In genomic region chr7:20737840-20738448, GRCh38 we compare ENCODE assay signal across 14 cellular contexts. TPM values are rescaled to one million over a fixed set of nuclear protein-coding genes. Genes with fewer than 3 reads are reported as not detected.
DNase-seq lines count a peak whose midpoint lies in the region; ATAC-seq and TF ChIP-seq lines count a peak whose summit lies in the region.
"Had no signal": no experiment of that assay in that cellular context is flagged by ENCODE, and none has a peak within 500 bp of the region (broad histone marks: within the 10 kb centered on the region; RNA-seq: fewer than 3 reads in every experiment).

No MANE protein-coding gene starts in this region.

- no peak overlapping the region for H2AFZ ChIP-seq in H9 (ENCODE audit: low read length)

- no peaks in the 10 kb centered on the region for H3K36me3 Mint-ChIP-seq in WTC11
- no peaks in the 10 kb centered on the region for H3K36me3 Mint-ChIP-seq in H9 (ENCODE audit: insufficient read depth in 1 of 3, low read depth in 3 of 3)

- no peak overlapping the region for H3K18ac ChIP-seq in H9 (ENCODE audit: insufficient read length, low read depth, low read length)

- H3K27me3 Mint-ChIP-seq in WTC11 (ENCODE audit: low read depth): no peaks in the 10 kb centered on the region
- H3K27me3 Mint-ChIP-seq in H9 (ENCODE audit: low read depth): no peaks in the 10 kb centered on the region; the same call in 1 of the 2 replicates
- H3K27me3 Mint-ChIP-seq: central memory CD8-positive, alpha-beta T cell had no signal

- no peaks in the 10 kb centered on the region for H3K9me3 Mint-ChIP-seq in WTC11
- no peaks in the 10 kb centered on the region for H3K9me3 Mint-ChIP-seq in H9

- H3K79me1 ChIP-seq in H9 (ENCODE audit: insufficient read depth, low read depth, low read length, poor library complexity, severe bottlenecking): no peaks in the 10 kb centered on the region

- DNase-seq in WTC11 (ENCODE audit: low spot score): no peak
- DNase-seq in A673 (ENCODE audit: low spot score): no peak
- no peak for DNase-seq in H9
- no peak for DNase-seq in GDM1 (lab: John Stamatoyannopoulos, UW)
- DNase-seq: activated naive CD4-positive, alpha-beta T cell treated with Interleukin-2 at 50 U/mL for 16 hours; MV-4-11; right cardiac atrium; transverse colon had no signal

- H3K27me3 ChIP-seq in A673 (replicated peaks; ENCODE audit: insufficient read depth, low read depth, low read length, poor library complexity): peaks cover 27% of the 10 kb centered on the region
- H3K27me3 ChIP-seq in H9 (ENCODE audit: insufficient read depth, low read length): no peaks in the 10 kb centered on the region
- H3K27me3 ChIP-seq: BLaER1, transverse colon had no signal

- no peaks in the 10 kb centered on the region for H3K79me2 ChIP-seq in H9 (ENCODE audit: insufficient read depth, low read length)

- no peak overlapping the region for H4K8ac ChIP-seq in H9 (replicated peaks; ENCODE audit: insufficient read length, low read depth, low read length)

- ATAC-seq in GM18498 (IDR thresholded peaks at IDR 0.05; ENCODE audit: unreplicated experiment) (peak; percentile 61), GM21390 (IDR thresholded peaks at IDR 0.05; ENCODE audit: unreplicated experiment) (peak; percentile 63), HG03354 (IDR thresholded peaks at IDR 0.05; ENCODE audit: poor library complexity, severe bottlenecking, unreplicated experiment) (peak; percentile 82), WTC11 (no peak), HG03045 (IDR thresholded peaks at IDR 0.05; ENCODE audit: unreplicated experiment) (no peak)
- ATAC-seq: right cardiac atrium had no signal

- H3K4me3 ChIP-seq in A673 (ENCODE audit: low read depth, low read length, poor library complexity, severe bottlenecking): no peak overlapping the region
- H3K4me3 ChIP-seq: BLaER1, transverse colon had no signal

- H4K91ac ChIP-seq in H9 (ENCODE audit: insufficient read length, low read depth, low read length): no peak overlapping the region

- peaks cover 3% of the 10 kb centered on the region; the same call in 1 of the 2 replicates for H3K4me1 Mint-ChIP-seq in WTC11
- peaks cover 4 to 8% of the 10 kb centered on the region in 2 experiments for H3K4me1 Mint-ChIP-seq in H9
- H3K4me1 Mint-ChIP-seq: central memory CD8-positive, alpha-beta T cell had no signal

- H3K4me1 ChIP-seq in A673 (ENCODE audit: insufficient read depth, low read length, poor library complexity, severe bottlenecking) (no peaks in the 10 kb centered on the region), H9 (ENCODE audit: insufficient read depth, low read length) (no peaks in the 10 kb centered on the region; the same call in 1 of the 2 replicates)
- H3K4me1 ChIP-seq: BLaER1, transverse colon had no signal

- no peak overlapping the region for H2BK12ac ChIP-seq in H9 (ENCODE audit: insufficient read length, low read depth, low read length)

- H2BK20ac ChIP-seq in H9 (ENCODE audit: low read depth, low read length, poor library complexity, severe bottlenecking): no peak overlapping the region

- H3K4me2 ChIP-seq in H9 (ENCODE audit: insufficient read depth, insufficient read length, low read length): no peak overlapping the region
- H3K4me2 ChIP-seq: BLaER1 had no signal

- H3K4ac ChIP-seq in H9 (ENCODE audit: low read depth, low read length): no peak overlapping the region

- H2BK15ac ChIP-seq in H9 (ENCODE audit: low read depth, low read length): no peak overlapping the region

- no peak overlapping the region for H3K27ac Mint-ChIP-seq in WTC11
- H3K27ac Mint-ChIP-seq in H9: no peak overlapping the region

- H4K20me1 ChIP-seq in H9 (ENCODE audit: control insufficient read depth, insufficient read depth, insufficient read length): no peaks in the 10 kb centered on the region
- H4K20me1 ChIP-seq: BLaER1 had no signal

- H3K14ac ChIP-seq in H9 (ENCODE audit: insufficient read depth, low read length): no peak overlapping the region

- H2BK5ac ChIP-seq in H9 (ENCODE audit: insufficient read length, low read length): no peak overlapping the region

- H4K5ac ChIP-seq in H9 (ENCODE audit: insufficient read length, low read depth, low read length): no peak overlapping the region

- no peak overlapping the region for H2BK120ac ChIP-seq in H9 (ENCODE audit: low read depth, low read length, poor library complexity, severe bottlenecking)

- no peaks in the 10 kb centered on the region for H3K36me3 ChIP-seq in A673 (ENCODE audit: insufficient read depth, low read length, poor library complexity, severe bottlenecking)
- H3K36me3 ChIP-seq: BLaER1, transverse colon had no signal

- no peak overlapping the region for H3T11ph ChIP-seq in H9 (ENCODE audit: low read length)

- H3K9ac ChIP-seq in H9 (ENCODE audit: extremely low read depth, insufficient read length, low read length): no peak overlapping the region
- H3K9ac ChIP-seq: BLaER1 had no signal

- no peak overlapping the region for H3K56ac ChIP-seq in H9 (ENCODE audit: insufficient read length, low read depth, low read length)

- WGBS in H9 (ENCODE audit: extremely low coverage, insufficient read length, low lambda C conversion rate): no CpG with 5 or more reads among the region's 5 CpGs

- H3K4me3 Mint-ChIP-seq in WTC11: no peak overlapping the region
- H3K4me3 Mint-ChIP-seq in H9: no peak overlapping the region
- H3K4me3 Mint-ChIP-seq: central memory CD8-positive, alpha-beta T cell had no signal

- no peaks in the 10 kb centered on the region for H3K23me2 ChIP-seq in H9 (ENCODE audit: insufficient read length, low read depth, low read length, poor library complexity, severe bottlenecking)

- intact Hi-C loops in A673 (cut with micrococcal nuclease; ENCODE audit: unreplicated experiment): no loop called here

- no peaks in the 10 kb centered on the region for H3K9me3 ChIP-seq in A673 (ENCODE audit: low read depth, low read length, poor library complexity, severe bottlenecking)
- no peaks in the 10 kb centered on the region for H3K9me3 ChIP-seq in H9 (ENCODE audit: control insufficient read depth, low read depth, low read length)
- H3K9me3 ChIP-seq: BLaER1, transverse colon had no signal

- TF ChIP-seq CTCF in WTC11 (IDR thresholded peaks at IDR 0.05) (no peak), A673 (conservative IDR thresholded peaks at IDR 0.05; ENCODE audit: low read depth, low read length) (no peak), H9 (conservative IDR thresholded peaks at IDR 0.05) (no peak)

- H2AK5ac ChIP-seq in H9 (ENCODE audit: insufficient read length, low read length): no peak overlapping the region

- POLR2A ChIA-PET in WTC11 (lab: Charles Lee) (no interaction called here), A673 (lab: Charles Lee; ENCODE audit: low non-redundant PET) (no interaction called here)

- H3K23ac ChIP-seq in H9 (ENCODE audit: insufficient read length, low read depth, low read length): no peak overlapping the region

- CTCF ChIA-PET in WTC11 (lab: Charles Lee): no interaction called here
- CTCF ChIA-PET in A673 (lab: Charles Lee): no interaction called here

- no peak overlapping the region for H3K27ac ChIP-seq in A673 (ENCODE audit: low read depth, low read length, poor library complexity, severe bottlenecking)
- no peak overlapping the region for H3K27ac ChIP-seq in H9 (ENCODE audit: insufficient read length, low read depth, low read length)
- H3K27ac ChIP-seq: BLaER1, transverse colon had no signal

- BruUV-seq in A673 (replicated peaks; lab: Mats Ljungman, UMichigan): no TSS peak

TF ChIP-seq in WTC11, 78 proteins besides CTCF, POLR2A, EP300 and RAD21:
- TF ChIP-seq GABPB1 (CRISPR knock-in tag; IDR thresholded peaks at IDR 0.05): peak; percentile 96
- TF ChIP-seq, protein P1, sequence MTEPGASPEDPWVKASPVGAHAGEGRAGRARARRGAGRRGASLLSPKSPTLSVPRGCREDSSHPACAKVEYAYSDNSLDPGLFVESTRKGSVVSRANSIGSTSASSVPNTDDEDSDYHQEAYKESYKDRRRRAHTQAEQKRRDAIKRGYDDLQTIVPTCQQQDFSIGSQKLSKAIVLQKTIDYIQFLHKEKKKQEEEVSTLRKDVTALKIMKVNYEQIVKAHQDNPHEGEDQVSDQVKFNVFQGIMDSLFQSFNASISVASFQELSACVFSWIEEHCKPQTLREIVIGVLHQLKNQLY (CRISPR knock-in tag; IDR thresholded peaks at IDR 0.05): no peak

RNA-seq across cellular contexts. Expression of gene SP8, which starts 48.7 kb away (rescaled TPM):
- total RNA-seq in WTC11 (2021) (44.1 to 63.6 TPM (median 45.9 TPM) in 3 replicates), A673 (2021) (not detected in 2 replicates), H9 (2021) (3.5 TPM in 2 replicates)
- total RNA-seq: right cardiac atrium, transverse colon had no signal

Comparison
In these comparisons a context has a peak if more than half of its experiments do, and no peak if none do; other contexts are left out.
1. ATAC-seq: peak in GM18498 (single experiment), GM21390 (single experiment) and HG03354 (single experiment); none in WTC11 (single experiment) and HG03045 (single experiment).